ENCODE assay signal across 11 cellular contexts in genomic region chr17:61404702-61405046, GRCh38. TPM values are rescaled to one million over a fixed set of nuclear protein-coding genes. Genes with fewer than 3 reads are reported as not detected.
DNase-seq lines count a peak whose midpoint lies in the region; ATAC-seq and TF ChIP-seq lines count a peak whose summit lies in the region.
"Had no signal": no experiment of that assay in that cellular context is flagged by ENCODE, and none has a peak within 500 bp of the region (broad histone marks: within the 10 kb centered on the region; RNA-seq: fewer than 3 reads in every experiment).

No MANE protein-coding gene starts in this region.

- WGBS in ectodermal cell, 2 experiments, result 1% methylated on average over 27 to 29 of the region's 29 CpGs
- WGBS in tibial nerve, 2 donors, result 27 to 35% methylated on average over 16 to 24 of the region's 29 CpGs

- H3K27ac ChIP-seq in ectodermal cell (ENCODE audit: insufficient read depth, low read depth, low read length, poor library complexity, severe bottlenecking) (no peak overlapping the region), tibial nerve (peak overlapping the region; percentile 21 to 96 (median 90))
- H3K27ac ChIP-seq: foreskin keratinocyte had no signal

- no peak overlapping the region for H3K27ac Mint-ChIP-seq in activated naive CD8-positive, alpha-beta T cell
- H3K27ac Mint-ChIP-seq in activated naive CD8-positive, alpha-beta T cell treated with anti-CD3 and anti-CD28 coated beads, Interleukin-2, amount 50 U/mL, for 24 hours, result no peak overlapping the region
- H3K27ac Mint-ChIP-seq in naive B cell, result no peak overlapping the region

- H3K4me1 Mint-ChIP-seq in activated naive CD8-positive, alpha-beta T cell (ENCODE audit: low read depth), result peaks cover 37% of the 10 kb centered on the region
- H3K4me1 Mint-ChIP-seq in activated naive CD8-positive, alpha-beta T cell treated with anti-CD3 and anti-CD28 coated beads, Interleukin-2, amount 50 U/mL, for 24 hours, result peaks cover 41% of the 10 kb centered on the region
- peaks cover 40 to 51% (median 44%) of the 10 kb centered on the region in 3 donors for H3K4me1 Mint-ChIP-seq in naive B cell

- H3K4me1 ChIP-seq in ectodermal cell (ENCODE audit: control insufficient read depth, insufficient read depth, low read length) (peaks cover 5% of the 10 kb centered on the region), tibial nerve (peaks cover 0 to 78% (median 25%) of the 10 kb centered on the region in 4 donors)
- H3K4me1 ChIP-seq: foreskin keratinocyte had no signal

- H3K27me3 Mint-ChIP-seq in activated naive CD8-positive, alpha-beta T cell, result peaks cover 33% of the 10 kb centered on the region
- H3K27me3 Mint-ChIP-seq in activated naive CD8-positive, alpha-beta T cell treated with anti-CD3 and anti-CD28 coated beads, Interleukin-2, amount 50 U/mL, for 24 hours, result peaks cover 67% of the 10 kb centered on the region
- peaks cover 63 to 71% (median 66%) of the 10 kb centered on the region in 3 donors for H3K27me3 Mint-ChIP-seq in naive B cell

- H3K36me3 Mint-ChIP-seq in activated naive CD8-positive, alpha-beta T cell, result no peaks in the 10 kb centered on the region
- H3K36me3 Mint-ChIP-seq in activated naive CD8-positive, alpha-beta T cell treated with anti-CD3 and anti-CD28 coated beads, Interleukin-2, amount 50 U/mL, for 24 hours (ENCODE audit: low read depth), result no peaks in the 10 kb centered on the region
- H3K36me3 Mint-ChIP-seq in naive B cell, result peaks cover 0 to 8% of the 10 kb centered on the region in 2 donors

- H3K9me3 Mint-ChIP-seq in activated naive CD8-positive, alpha-beta T cell (ENCODE audit: low read depth), result no peaks in the 10 kb centered on the region
- no peaks in the 10 kb centered on the region for H3K9me3 Mint-ChIP-seq in activated naive CD8-positive, alpha-beta T cell treated with anti-CD3 and anti-CD28 coated beads, Interleukin-2, amount 50 U/mL, for 24 hours
- peaks cover 0 to 5% (median 0%) of the 10 kb centered on the region in 7 donors for H3K9me3 Mint-ChIP-seq in naive B cell

- H3K9me3 ChIP-seq in ectodermal cell (ENCODE audit: control insufficient read depth, low read length), result no peaks in the 10 kb centered on the region
- no peaks in the 10 kb centered on the region for H3K9me3 ChIP-seq in tibial nerve

- H3K36me3 ChIP-seq in ectodermal cell (ENCODE audit: control insufficient read depth, insufficient read depth, low read length) (no peaks in the 10 kb centered on the region), tibial nerve (peaks cover 0 to 38% (median 0%) of the 10 kb centered on the region in 3 donors)

- H3K4me3 ChIP-seq in ectodermal cell (ENCODE audit: insufficient read depth, low read depth, low read length) (peak overlapping the region; percentile 9), tibial nerve (peak overlapping the region; percentile 25 to 74 (median 45))

- TF ChIP-seq POLR2A in tibial nerve (IDR thresholded peaks at IDR 0.05), result no peak

- peak overlapping the region; percentile 27 for H3K4me3 Mint-ChIP-seq in activated naive CD8-positive, alpha-beta T cell
- no peak overlapping the region for H3K4me3 Mint-ChIP-seq in activated naive CD8-positive, alpha-beta T cell treated with anti-CD3 and anti-CD28 coated beads, Interleukin-2, amount 50 U/mL, for 24 hours
- peak overlapping the region; percentile 9 to 90 (median 69) for H3K4me3 Mint-ChIP-seq in naive B cell

- no peak for ATAC-seq in activated naive CD8-positive, alpha-beta T cell treated with anti-CD3 and anti-CD28 coated beads, Interleukin-2, amount 50 U/mL, for 24 hours
- ATAC-seq in naive B cell (ENCODE audit: low read depth in 2 of 2), result no peak
- ATAC-seq in HG03439 (IDR thresholded peaks at IDR 0.05; ENCODE audit: unreplicated experiment), result no peak
- ATAC-seq in GM21367 (IDR thresholded peaks at IDR 0.05; ENCODE audit: unreplicated experiment), result no peak

- TF ChIP-seq CTCF in tibial nerve (IDR thresholded peaks at IDR 0.05), result no peak

- no peak for TF ChIP-seq EP300 in tibial nerve (IDR thresholded peaks at IDR 0.05)

- DNase-seq in activated naive CD8-positive, alpha-beta T cell treated with anti-CD3 and anti-CD28 coated beads, Interleukin-2, amount 50 U/mL, for 24 hours, result no peak
- DNase-seq in naive B cell (no peak), tibial nerve (ENCODE audit: low spot score in 2 of 2) (peak in 1 of 2 donors; percentile 11), kidney glomerular epithelial cell (lab: John Stamatoyannopoulos, UW) (no peak)
- DNase-seq: midbrain had no signal

- H3K27me3 ChIP-seq in ectodermal cell (ENCODE audit: control insufficient read depth, insufficient read depth, low read length, poor library complexity, severe bottlenecking) (peaks cover 100% of the 10 kb centered on the region), tibial nerve (peaks cover under 1 to 55% of the 10 kb centered on the region in 2 donors)

RNA-seq across cellular contexts. Expression of gene TBX2, which starts 5.0 kb away (rescaled TPM):
- 0.28 TPM for polyA plus RNA-seq in ectodermal cell (2013, experiment 1 of 4)
- polyA plus RNA-seq in ectodermal cell (2013, experiment 2 of 4), result 0.21 TPM
- polyA plus RNA-seq in ectodermal cell (2013, experiment 3 of 4), result 0.11 TPM
- polyA plus RNA-seq in ectodermal cell (2013, experiment 4 of 4), result 0.41 TPM
- polyA plus RNA-seq in naive B cell (ENCODE audit: low read depth in 6 of 6), result not detected
- 10 to 100 TPM; 23.2 to 42.0 (median 26.5) TPM for total RNA-seq in tibial nerve
- total RNA-seq: foreskin keratinocyte had no signal
- polyA plus RNA-seq: foreskin keratinocyte had no signal

RNA-seq across cellular contexts. Expression of gene TBX4, which starts 47.5 kb away (rescaled TPM):
- polyA plus RNA-seq in ectodermal cell (2013, experiment 1 of 4), result not detected
- polyA plus RNA-seq in ectodermal cell (2013, experiment 2 of 4), result not detected
- not detected for polyA plus RNA-seq in ectodermal cell (2013, experiment 3 of 4)
- not detected for polyA plus RNA-seq in ectodermal cell (2013, experiment 4 of 4)
- polyA plus RNA-seq in naive B cell (ENCODE audit: low read depth in 6 of 6), result not detected
- not detected for total RNA-seq in tibial nerve
- total RNA-seq: bronchial epithelial cell, foreskin keratinocyte had no signal
